ENCODE assay signal across 10 cellular contexts in genomic region chr22:46084943-46085830, GRCh38.
DNase-seq lines count a peak whose midpoint lies in the region; ATAC-seq and TF ChIP-seq lines count a peak whose summit lies in the region.
"Had no signal": no experiment of that assay in that cellular context is flagged by ENCODE, and none has a peak within 500 bp of the region (broad histone marks: within the 10 kb centered on the region; RNA-seq: fewer than 3 reads in every experiment).

No MANE protein-coding gene starts in this region.

- H3K4me3 Mint-ChIP-seq in MCF 10A (ENCODE audit: unreplicated experiment), result peak overlapping the region; percentile 96
- H3K4me3 Mint-ChIP-seq: activated T-cell treated with anti-CD3 and anti-CD28 coated beads, Interleukin-2, amount 50 U/mL, for 4 hours; naive thymus-derived CD8-positive, alpha-beta T cell had no signal

- no peaks in the 10 kb centered on the region for H3K4me1 ChIP-seq in thymus (ENCODE audit: control insufficient read depth, insufficient read depth, low read length)

- BruUV-seq in MCF 10A (replicated peaks; lab: Mats Ljungman, UMichigan), result TSS peak; percentile 86

- peak; percentile 66 for DNase-seq in HS-27A (ENCODE audit: low read depth)
- peak; percentile 92 for DNase-seq in MCF 10A (ENCODE audit: unreplicated experiment)
- DNase-seq in left lobe of liver (ENCODE audit: low spot score), result peak; percentile 96
- DNase-seq in activated CD4-positive, alpha-beta T cell treated with anti-CD3 and anti-CD28 coated beads for 48 hours, result no peak
- no peak for DNase-seq in NCI-H510A treated with DMSO at 0.1 percent for 48 hours (lab: John Stamatoyannopoulos, UW)
- DNase-seq in SKM-1 treated with dmso at 0.1 percent for 144 hours (lab: John Stamatoyannopoulos, UW; ENCODE audit: unreplicated experiment), result no peak
- DNase-seq: activated T-cell treated with anti-CD3 and anti-CD28 coated beads, Interleukin-2, amount 50 U/mL, for 4 hours had no signal

- POLR2A ChIA-PET in MCF 10A (lab: Yijun Ruan, JAX), result interaction anchor here (0.6 to 11.7 kb wide), 18 partner anchors 8 to 921 kb away, joined by 3 to 456 read pairs (median 4); partner anchors contain the start of genes TRMU and TTC38

- H3K27ac Mint-ChIP-seq in MCF 10A (ENCODE audit: low read depth, unreplicated experiment), result peak overlapping the region; percentile 100
- H3K27ac Mint-ChIP-seq: naive thymus-derived CD8-positive, alpha-beta T cell had no signal

- no peaks in the 10 kb centered on the region for H3K27me3 Mint-ChIP-seq in MCF 10A (ENCODE audit: insufficient read depth, unreplicated experiment)
- H3K27me3 Mint-ChIP-seq: naive thymus-derived CD8-positive, alpha-beta T cell had no signal

- ATAC-seq in left lobe of liver (peak; percentile 68), HG02973 (IDR thresholded peaks at IDR 0.05; ENCODE audit: unreplicated experiment) (no peak)
- ATAC-seq: activated T-cell treated with anti-CD3 and anti-CD28 coated beads, Interleukin-2, amount 50 U/mL, for 4 hours; naive thymus-derived CD8-positive, alpha-beta T cell had no signal

- CTCF ChIA-PET in MCF 10A (lab: Yijun Ruan, JAX), result interaction anchor here (0.9 to 2.1 kb wide), 5 partner anchors 10 to 79 kb away, joined by 3 to 9 read pairs (median 8); no protein-coding TSS in a partner anchor

- H3K9me3 ChIP-seq in thymus (ENCODE audit: control insufficient read depth), result no peaks in the 10 kb centered on the region

- H3K27ac ChIP-seq in thymus (ENCODE audit: low read depth), result peak overlapping the region; percentile 47

- TF ChIP-seq CTCF in MCF 10A (IDR thresholded peaks at IDR 0.05; ENCODE audit: unreplicated experiment), result no peak

- WGBS in thymus, result 96% methylated on average over 35 of the region's 35 CpGs

- intact Hi-C loops in MCF 10A (cut with micrococcal nuclease), result loop anchor here (1.0 to 2.0 kb wide), 2 partner anchors 20 to 79 kb away; no protein-coding TSS in a partner anchor

- H3K4me3 ChIP-seq in thymus (ENCODE audit: low read length), result no peak overlapping the region

- no peaks in the 10 kb centered on the region for H3K9me3 Mint-ChIP-seq in MCF 10A (ENCODE audit: unreplicated experiment)
- H3K9me3 Mint-ChIP-seq: activated T-cell treated with anti-CD3 and anti-CD28 coated beads, Interleukin-2, amount 50 U/mL, for 4 hours; naive thymus-derived CD8-positive, alpha-beta T cell had no signal

- peaks cover 18% of the 10 kb centered on the region for H3K36me3 ChIP-seq in thymus (ENCODE audit: control insufficient read depth, insufficient read depth)

- H3K36me3 Mint-ChIP-seq in MCF 10A (ENCODE audit: insufficient read depth, unreplicated experiment), result peaks cover 94% of the 10 kb centered on the region

- peaks cover 25% of the 10 kb centered on the region for H3K4me1 Mint-ChIP-seq in MCF 10A (ENCODE audit: insufficient read depth, unreplicated experiment)

- no peaks in the 10 kb centered on the region for H3K27me3 ChIP-seq in thymus (ENCODE audit: control insufficient read depth, insufficient read depth)

Comparison
In these comparisons a context has a peak if more than half of its experiments do, and no peak if none do; other contexts are left out.
1. DNase-seq: peak in HS-27A (single experiment), MCF 10A (single experiment) and left lobe of liver (single experiment); none in activated CD4-positive, alpha-beta T cell treated with anti-CD3 and anti-CD28 coated beads for 48 hours (single experiment), NCI-H510A treated with DMSO at 0.1 percent for 48 hours (single experiment) and SKM-1 treated with dmso at 0.1 percent for 144 hours (single experiment).